Comparison of ENCODE assay signal across 8 cellular contexts in the genomic region with DNA sequence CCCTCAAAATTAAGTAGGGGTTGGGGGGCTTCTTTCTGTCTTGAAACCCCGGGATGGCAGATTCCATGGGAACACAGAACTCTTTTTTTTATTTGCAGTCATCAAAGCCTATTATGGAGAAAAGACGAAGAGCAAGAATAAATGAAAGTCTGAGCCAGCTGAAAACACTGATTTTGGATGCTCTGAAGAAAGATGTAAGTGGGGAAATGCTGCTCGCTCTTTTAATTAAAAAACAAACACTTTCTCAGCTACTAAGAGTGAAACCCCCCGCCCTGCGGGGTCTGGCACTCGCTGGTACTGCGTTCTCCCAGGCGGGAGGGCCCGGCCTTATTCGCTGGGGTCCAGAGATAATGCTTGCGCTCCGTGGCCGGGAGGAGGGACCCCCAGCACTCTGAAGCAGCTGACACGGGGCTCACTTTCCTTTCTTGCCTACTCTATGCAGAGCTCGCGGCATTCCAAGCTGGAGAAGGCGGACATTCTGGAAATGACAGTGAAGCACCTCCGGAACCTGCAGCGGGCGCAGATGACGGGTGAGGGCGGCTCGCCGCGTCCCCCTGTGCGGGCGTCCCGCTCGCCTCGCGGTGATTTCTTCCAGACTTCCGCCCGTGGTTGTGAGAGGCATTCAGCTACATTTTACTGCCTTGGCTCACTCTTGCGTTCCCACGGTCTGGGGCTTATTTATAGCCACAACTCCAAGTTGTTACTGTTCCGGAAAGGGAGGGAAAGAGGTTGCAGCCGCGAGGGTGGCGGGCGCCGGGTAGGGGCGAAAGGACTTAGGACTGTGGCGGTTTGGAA. TPM values are rescaled to one million over a fixed set of nuclear protein-coding genes. Genes with fewer than 3 reads are reported as not detected.
DNase-seq lines count a peak whose midpoint lies in the region; ATAC-seq and TF ChIP-seq lines count a peak whose summit lies in the region.

No MANE protein-coding gene starts in this region.

- H2AFZ ChIP-seq in neural cell (ENCODE audit: low read depth, low read length): no peak overlapping the region

- TF ChIP-seq RAD21 in neural cell (conservative IDR thresholded peaks at IDR 0.05): no peak

- no peaks in the 10 kb centered on the region for H3K9me2 ChIP-seq in neural cell (ENCODE audit: insufficient read depth, low read length)

- no peak overlapping the region for H3K9ac ChIP-seq in neural cell (ENCODE audit: low read length)

- peak overlapping the region; percentile 57 for H3K4me3 ChIP-seq in fibroblast of mammary gland (ENCODE audit: control insufficient read depth, low read depth, low read length)
- peak overlapping the region; percentile 69 for H3K4me3 ChIP-seq in neural cell (ENCODE audit: low read length)

- H3K36me3 ChIP-seq in neural cell (ENCODE audit: insufficient read depth, low read length): no peaks in the 10 kb centered on the region

- no peaks in the 10 kb centered on the region for H4K20me1 ChIP-seq in neural cell (ENCODE audit: insufficient read depth)

- no peaks in the 10 kb centered on the region for H3K9me3 ChIP-seq in neural cell (ENCODE audit: low read length)

- H3K27ac ChIP-seq in neural cell (ENCODE audit: low read length): no peak overlapping the region

- H3F3A ChIP-seq in neural cell (ENCODE audit: insufficient read depth, low read length, poor library complexity, severe bottlenecking): peaks cover 4% of the 10 kb centered on the region

- H3K27me3 ChIP-seq in neural cell (ENCODE audit: insufficient read depth, low read depth, low read length): peaks cover 79% of the 10 kb centered on the region

- ATAC-seq in HG03571 (IDR thresholded peaks at IDR 0.05; ENCODE audit: unreplicated experiment): no peak
- ATAC-seq in HG02642 (IDR thresholded peaks at IDR 0.05; ENCODE audit: poor library complexity, unreplicated experiment): no peak
- no peak for ATAC-seq in GM18858 (IDR thresholded peaks at IDR 0.05; ENCODE audit: unreplicated experiment)

- no peak for TF ChIP-seq CTCF in fibroblast of mammary gland (conservative IDR thresholded peaks at IDR 0.05; ENCODE audit: control insufficient read depth, insufficient read depth, low read depth, low read length)
- no peak for TF ChIP-seq CTCF in neural cell (IDR thresholded peaks at IDR 0.05; ENCODE audit: poor library complexity, severe bottlenecking)

- H3K79me2 ChIP-seq in neural cell (replicated peaks; ENCODE audit: insufficient read depth, low read length): peaks cover 13% of the 10 kb centered on the region

- TF ChIP-seq EP300 in neural cell (conservative IDR thresholded peaks at IDR 0.05; ENCODE audit: poor library complexity, severe bottlenecking): no peak

- DNase-seq in EL: peak; percentile 71
- peak; percentile 83 for DNase-seq in M059J (ENCODE audit: low read depth)
- DNase-seq in activated T-cell treated with anti-CD3 and anti-CD28 coated beads for 4 hours: peak; percentile 13
- peak; percentile 81 for DNase-seq in fibroblast of mammary gland (ENCODE audit: low read depth)

- H3K4me2 ChIP-seq in neural cell (ENCODE audit: low read length): peak overlapping the region; percentile 77

TF ChIP-seq in neural cell, 6 proteins besides CTCF, POLR2A, EP300 and RAD21:
- TF ChIP-seq SMC3 (conservative IDR thresholded peaks at IDR 0.05; ENCODE audit: poor library complexity) (no peak), POLR2AphosphoS5 (IDR thresholded peaks at IDR 0.05) (peak; percentile 17), MXI1 (conservative IDR thresholded peaks at IDR 0.05; ENCODE audit: poor library complexity, severe bottlenecking) (no peak), EZH2 (IDR thresholded peaks at IDR 0.05; ENCODE audit: borderline replicate concordance, insufficient read depth, low read length, poor library complexity, severe bottlenecking) (peak; percentile 66), TAF1 (IDR thresholded peaks at IDR 0.05; ENCODE audit: low read depth) (no peak)
- TF ChIP-seq, protein P1, sequence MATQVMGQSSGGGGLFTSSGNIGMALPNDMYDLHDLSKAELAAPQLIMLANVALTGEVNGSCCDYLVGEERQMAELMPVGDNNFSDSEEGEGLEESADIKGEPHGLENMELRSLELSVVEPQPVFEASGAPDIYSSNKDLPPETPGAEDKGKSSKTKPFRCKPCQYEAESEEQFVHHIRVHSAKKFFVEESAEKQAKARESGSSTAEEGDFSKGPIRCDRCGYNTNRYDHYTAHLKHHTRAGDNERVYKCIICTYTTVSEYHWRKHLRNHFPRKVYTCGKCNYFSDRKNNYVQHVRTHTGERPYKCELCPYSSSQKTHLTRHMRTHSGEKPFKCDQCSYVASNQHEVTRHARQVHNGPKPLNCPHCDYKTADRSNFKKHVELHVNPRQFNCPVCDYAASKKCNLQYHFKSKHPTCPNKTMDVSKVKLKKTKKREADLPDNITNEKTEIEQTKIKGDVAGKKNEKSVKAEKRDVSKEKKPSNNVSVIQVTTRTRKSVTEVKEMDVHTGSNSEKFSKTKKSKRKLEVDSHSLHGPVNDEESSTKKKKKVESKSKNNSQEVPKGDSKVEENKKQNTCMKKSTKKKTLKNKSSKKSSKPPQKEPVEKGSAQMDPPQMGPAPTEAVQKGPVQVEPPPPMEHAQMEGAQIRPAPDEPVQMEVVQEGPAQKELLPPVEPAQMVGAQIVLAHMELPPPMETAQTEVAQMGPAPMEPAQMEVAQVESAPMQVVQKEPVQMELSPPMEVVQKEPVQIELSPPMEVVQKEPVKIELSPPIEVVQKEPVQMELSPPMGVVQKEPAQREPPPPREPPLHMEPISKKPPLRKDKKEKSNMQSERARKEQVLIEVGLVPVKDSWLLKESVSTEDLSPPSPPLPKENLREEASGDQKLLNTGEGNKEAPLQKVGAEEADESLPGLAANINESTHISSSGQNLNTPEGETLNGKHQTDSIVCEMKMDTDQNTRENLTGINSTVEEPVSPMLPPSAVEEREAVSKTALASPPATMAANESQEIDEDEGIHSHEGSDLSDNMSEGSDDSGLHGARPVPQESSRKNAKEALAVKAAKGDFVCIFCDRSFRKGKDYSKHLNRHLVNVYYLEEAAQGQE (IDR thresholded peaks at IDR 0.05; ENCODE audit: borderline replicate concordance): no peak

RNA-seq across cellular contexts. Expression of a gene that starts 0.8 kb away (rescaled TPM):
- 24.7 and 31.4 TPM in 2 replicates for total RNA-seq in M059J (2014; rRNA removed; shearing (Covaris generic))
- 0.25 TPM in 1 of 2 replicates, not detected in the other for polyA plus RNA-seq in neural cell
- 0.93 TPM in 1 of 2 replicates, not detected in the other for polyA minus RNA-seq in neural cell

Comparison
In these comparisons a context has a peak if more than half of its experiments do, and no peak if none do; other contexts are left out.
1. DNase-seq: peak in every context shown above with its lines; median percentile 83 in M059J; 81 in fibroblast of mammary gland; 71 in EL; 13 in activated T-cell treated with anti-CD3 and anti-CD28 coated beads for 4 hours.